In the genomic region with DNA sequence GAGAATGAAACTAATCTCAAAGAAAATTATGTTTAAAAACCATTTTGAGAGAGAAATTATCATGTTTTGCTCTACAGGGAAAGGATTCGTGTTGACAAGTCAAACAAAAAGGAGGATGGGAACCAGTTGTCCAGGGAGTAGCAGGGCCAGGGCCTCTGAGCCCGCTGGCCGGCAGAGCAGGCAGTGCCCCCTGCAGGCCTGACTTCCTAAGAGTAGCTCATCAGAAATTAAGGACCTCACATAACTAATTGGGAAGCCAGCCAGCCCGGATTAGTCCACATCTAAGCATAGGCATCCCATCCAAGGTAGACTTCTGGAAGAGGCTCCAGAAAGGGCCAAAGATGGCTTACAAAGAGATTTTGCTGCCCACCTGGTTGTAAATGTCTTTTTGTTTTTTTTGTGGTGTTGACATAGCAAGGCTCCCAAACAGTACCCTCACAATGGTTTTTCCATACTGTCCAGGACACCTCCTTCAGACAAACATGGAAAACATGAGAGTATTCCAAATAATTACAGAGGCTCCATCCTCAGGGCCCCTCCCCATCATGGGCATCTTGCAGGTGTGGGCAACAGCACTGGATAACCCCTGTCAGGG, we compare ENCODE assay signal across 1 cellular context.
TF ChIP-seq lines count a peak whose summit lies in the region.

No MANE protein-coding gene starts in this region.

TF ChIP-seq in HepG2, 621 proteins besides CTCF, POLR2A, EP300 and RAD21 (continued from another document):
- TF ChIP-seq HMGXB4 (CRISPR knock-in tag; IDR thresholded peaks at IDR 0.05; ENCODE audit: borderline replicate concordance in 1 of 2, low read depth in 1 of 2), result peak in 1 of 2 experiments; percentile 32; a peak in 1 of 4 replicates
- no peak for TF ChIP-seq MATR3 (CRISPR knock-in tag; IDR thresholded peaks at IDR 0.05)
